Comparison of ENCODE assay signal across 24 cellular contexts in genomic region chr10:122939819-122940543, GRCh38. TPM values are rescaled to one million over a fixed set of nuclear protein-coding genes. Genes with fewer than 3 reads are reported as not detected.
A peak's percentile ranks its signal among the peaks of the same experiment; 100 is the strongest.
DNase-seq lines count a peak whose midpoint lies in the region; ATAC-seq and TF ChIP-seq lines count a peak whose summit lies in the region.
"Had no signal": no experiment of that assay in that cellular context is flagged by ENCODE, and none has a peak within 500 bp of the region (broad histone marks: within the 10 kb centered on the region; RNA-seq: fewer than 3 reads in every experiment).

No MANE protein-coding gene starts in this region.

- no peak overlapping the region for H3K4me3 ChIP-seq in osteoblast (ENCODE audit: insufficient read depth, low read length)
- H3K4me3 ChIP-seq in heart right ventricle: no peak overlapping the region
- H3K4me3 ChIP-seq in prostate gland: no peak overlapping the region
- H3K4me3 ChIP-seq in trophoblast cell (ENCODE audit: low read depth, low read length): no peak overlapping the region
- H3K4me3 ChIP-seq: BLaER1 treated with 17β-estradiol and CSF1 and Interleukin-3, amounts not matched to agents 10 nM and 100 nM; coronary artery; Peyer's patch; skin epidermis had no signal

- 44 to 48% methylated on average over 1 of the region's 1 CpG for WGBS in heart right ventricle, 2 donors
- WGBS in prostate gland: 82% methylated on average over 1 of the region's 1 CpG
- WGBS in trophoblast cell (ENCODE audit: extremely low coverage, insufficient coverage, insufficient read length): no CpG with 5 or more reads among the region's 1 CpG

- ATAC-seq in heart right ventricle (no peak), HG02981 (IDR thresholded peaks at IDR 0.05; ENCODE audit: unreplicated experiment) (no peak)
- ATAC-seq: activated CD8-positive, alpha-beta T cell treated with anti-CD3 and anti-CD28 coated beads for 36 hours; activated T-cell treated with anti-CD3 and anti-CD28 coated beads, Interleukin-2, amount 50 U/mL, for 72 hours; HCT116 had no signal

- H4K20me1 ChIP-seq in osteoblast (ENCODE audit: insufficient read depth, low read length): no peaks in the 10 kb centered on the region
- H4K20me1 ChIP-seq: BLaER1 treated with 17β-estradiol and CSF1 and Interleukin-3, amounts not matched to agents 10 nM and 100 nM had no signal

- no peak overlapping the region for H2AK5ac ChIP-seq in trophoblast cell (ENCODE audit: low read length)

- H3K27me3 ChIP-seq in osteoblast (ENCODE audit: insufficient read depth, low read length) (no peaks in the 10 kb centered on the region), heart right ventricle (no peaks in the 10 kb centered on the region), prostate gland (replicated peaks; ENCODE audit: insufficient read depth) (no peaks in the 10 kb centered on the region), trophoblast cell (ENCODE audit: insufficient read depth, low read length) (no peaks in the 10 kb centered on the region)
- H3K27me3 ChIP-seq: BLaER1 treated with 17β-estradiol and CSF1 and Interleukin-3, amounts not matched to agents 10 nM and 100 nM; Peyer's patch had no signal

- H3K14ac ChIP-seq in trophoblast cell (ENCODE audit: low read length): no peak overlapping the region

- TF ChIP-seq CTCF in osteoblast (IDR thresholded peaks at IDR 0.05; ENCODE audit: extremely low read depth, low read depth, low read length): no peak
- no peak for TF ChIP-seq CTCF in heart right ventricle (IDR thresholded peaks at IDR 0.05)
- no peak for TF ChIP-seq CTCF in prostate gland (IDR thresholded peaks at IDR 0.05)

- intact Hi-C loops in heart right ventricle (cut with DNase I): no loop called here
- intact Hi-C loops in prostate gland (cut with DNase I): no loop called here

- H3K9me3 ChIP-seq in osteoblast (ENCODE audit: low read depth, low read length): no peaks in the 10 kb centered on the region
- peaks cover 0 to 4% (median 0%) of the 10 kb centered on the region in 11 donors for H3K9me3 ChIP-seq in heart right ventricle
- H3K9me3 ChIP-seq in prostate gland: no peaks in the 10 kb centered on the region
- no peaks in the 10 kb centered on the region for H3K9me3 ChIP-seq in trophoblast cell (ENCODE audit: insufficient read depth, low read depth, low read length)
- H3K9me3 ChIP-seq: Peyer's patch had no signal

- H4K8ac ChIP-seq in trophoblast cell (ENCODE audit: low read depth, low read length): no peak overlapping the region

- H3K79me1 ChIP-seq in trophoblast cell (ENCODE audit: low read length): no peaks in the 10 kb centered on the region

- DNase-seq in EL (peak; percentile 75), SK-MEL-5 (ENCODE audit: low read depth, low spot score) (peak; percentile 4), erythroblast (lab: John Stamatoyannopoulos, UW) (peak; percentile 53 to 74), osteoblast (ENCODE audit: insufficient read length, low spot score, missing footprints) (no peak), heart right ventricle (no peak), prostate gland (ENCODE audit: low spot score) (no peak), trophoblast cell (no peak)
- DNase-seq: activated CD8-positive, alpha-beta T cell treated with anti-CD3 and anti-CD28 coated beads for 36 hours; activated T-cell treated with anti-CD3 and anti-CD28 coated beads, Interleukin-2, amount 50 U/mL, for 72 hours; hippocampal formation; kidney glomerular epithelial cell; NCI-H2081 treated with DMSO at 0.1 percent for 48 hours; NCI-H82; nucleus accumbens; Peyer's patch; SW 1271 had no signal

- in situ Hi-C loops in SK-MEL-5 (cut with HindIII; ENCODE audit: low pct_unique_long_range_greater_than_20kb, low sequenced_read_pairs): no loop called here

- H4K12ac ChIP-seq in trophoblast cell (ENCODE audit: low read depth, low read length): no peak overlapping the region

- H3K36me3 ChIP-seq in osteoblast (ENCODE audit: insufficient read depth, low read length): peaks cover 14% of the 10 kb centered on the region
- H3K36me3 ChIP-seq in heart right ventricle: peaks cover 0 to 55% (median 10%) of the 10 kb centered on the region in 9 donors
- H3K36me3 ChIP-seq in prostate gland: no peaks in the 10 kb centered on the region
- H3K36me3 ChIP-seq in trophoblast cell (ENCODE audit: control insufficient read depth in 1 of 2, insufficient read depth in 2 of 2, low read length in 2 of 2): peaks cover 0 to 1% of the 10 kb centered on the region in 2 experiments

- H4K91ac ChIP-seq in trophoblast cell (ENCODE audit: low read depth, low read length): no peak overlapping the region

- H3K4ac ChIP-seq in trophoblast cell (ENCODE audit: low read depth, low read length): no peak overlapping the region

- H3K79me2 ChIP-seq in osteoblast (ENCODE audit: insufficient read depth, low read length): peaks cover 9% of the 10 kb centered on the region
- H3K79me2 ChIP-seq in trophoblast cell (ENCODE audit: control insufficient read depth, insufficient read depth, low read length, poor library complexity): no peaks in the 10 kb centered on the region

- no peak for TF ChIP-seq POLR2A in erythroblast (IDR thresholded peaks at IDR 0.05; ENCODE audit: low read length)
- no peak for TF ChIP-seq POLR2A in prostate gland (IDR thresholded peaks at IDR 0.05)

- no peak overlapping the region for H2BK5ac ChIP-seq in trophoblast cell (ENCODE audit: low read depth, low read length, poor library complexity)

- H2AFZ ChIP-seq in osteoblast (ENCODE audit: low read length) (no peak overlapping the region), trophoblast cell (ENCODE audit: insufficient read depth, low read length, poor library complexity) (no peak overlapping the region)

- H3K27ac ChIP-seq in osteoblast (ENCODE audit: low read depth, low read length): peak overlapping the region; percentile 70
- H3K27ac ChIP-seq in heart right ventricle: no peak overlapping the region
- no peak overlapping the region for H3K27ac ChIP-seq in prostate gland
- H3K27ac ChIP-seq in trophoblast cell (ENCODE audit: low read depth, low read length): no peak overlapping the region
- H3K27ac ChIP-seq: BLaER1 treated with 17β-estradiol and CSF1 and Interleukin-3, amounts not matched to agents 10 nM and 100 nM; coronary artery; Peyer's patch; skin epidermis; VCaP had no signal

- no peak overlapping the region for H3K18ac ChIP-seq in trophoblast cell (ENCODE audit: low read length)

- H3K4me1 ChIP-seq in osteoblast (ENCODE audit: insufficient read depth, low read length) (peaks cover 17% of the 10 kb centered on the region), heart right ventricle (peaks cover 0 to 8% (median 0%) of the 10 kb centered on the region in 9 donors), prostate gland (replicated peaks) (no peaks in the 10 kb centered on the region), trophoblast cell (ENCODE audit: control insufficient read depth in 1 of 2, insufficient read depth in 2 of 2, low read length in 2 of 2) (no peaks in the 10 kb centered on the region)
- H3K4me1 ChIP-seq: BLaER1 treated with 17β-estradiol and CSF1 and Interleukin-3, amounts not matched to agents 10 nM and 100 nM; Peyer's patch had no signal

- H3K4me2 ChIP-seq in osteoblast (ENCODE audit: insufficient read depth, low read length) (peak overlapping the region; percentile 50), trophoblast cell (ENCODE audit: low read length) (no peak overlapping the region)
- H3K4me2 ChIP-seq: BLaER1 treated with 17β-estradiol and CSF1 and Interleukin-3, amounts not matched to agents 10 nM and 100 nM had no signal

- H3K23ac ChIP-seq in trophoblast cell (ENCODE audit: low read length): no peak overlapping the region

- H3K9ac ChIP-seq in trophoblast cell (ENCODE audit: low read length): no peak overlapping the region
- H3K9ac ChIP-seq: BLaER1 treated with 17β-estradiol and CSF1 and Interleukin-3, amounts not matched to agents 10 nM and 100 nM had no signal

- H2BK120ac ChIP-seq in trophoblast cell (ENCODE audit: insufficient read depth, low read length, poor library complexity): no peak overlapping the region

- H2BK12ac ChIP-seq in trophoblast cell (ENCODE audit: low read length): no peak overlapping the region

RNA-seq across cellular contexts. Expression of gene C10orf88, which starts 14.0 kb away (rescaled TPM):
- 9.7 and 12.5 TPM in 2 replicates for total RNA-seq in SK-MEL-5 (2014; rRNA removed; shearing (Covaris generic))
- 7.1 and 7.3 TPM in 2 replicates for polyA plus RNA-seq in SK-MEL-5 (2015; cell fraction: cytosol; rRNA removed)
- 11.0 and 12.5 TPM in 2 replicates for polyA plus RNA-seq in SK-MEL-5 (2015; cell fraction: nucleus; rRNA removed)
- 6.5 and 7.4 TPM in 2 replicates for total RNA-seq in osteoblast
- total RNA-seq in heart right ventricle: 1 to 10 TPM; 4.9 to 8.4 (median 6.3) TPM
- polyA plus RNA-seq in heart right ventricle: 1 to 10 TPM; 3.0 to 8.0 TPM
- 10 to 100 TPM in 1 of 2 donors, 1 to 10 TPM in 1; 6.6 to 15.2 TPM for total RNA-seq in prostate gland
- 4.4 and 4.5 TPM in 2 replicates for polyA plus RNA-seq in trophoblast cell (2013)

RNA-seq across cellular contexts. Expression of gene FAM24A, which starts 29.6 kb away (rescaled TPM):
- not detected in 2 replicates for total RNA-seq in SK-MEL-5 (2014; rRNA removed; shearing (Covaris generic))
- not detected in 2 replicates for polyA plus RNA-seq in SK-MEL-5 (2015; cell fraction: cytosol; rRNA removed)
- polyA plus RNA-seq in SK-MEL-5 (2015; cell fraction: nucleus; rRNA removed): not detected in 2 replicates
- total RNA-seq in osteoblast (not detected in 2 replicates), heart right ventricle (not detected), prostate gland (not detected)
- not detected for polyA plus RNA-seq in heart right ventricle
- not detected in 2 replicates for polyA plus RNA-seq in trophoblast cell (2013)
- total RNA-seq: activated CD8-positive, alpha-beta T cell treated with anti-CD3 and anti-CD28 coated beads for 36 hours; activated T-cell treated with anti-CD3 and anti-CD28 coated beads, Interleukin-2, amount 50 U/mL, for 72 hours; Peyer's patch had no signal
- polyA plus RNA-seq: adipose tissue, thymus had no signal

RNA-seq across cellular contexts. Expression of gene PSTK, which starts 40.2 kb away (rescaled TPM):
- total RNA-seq in SK-MEL-5 (2014; rRNA removed; shearing (Covaris generic)): 5.0 and 9.8 TPM in 2 replicates
- 3.3 and 4.7 TPM in 2 replicates for polyA plus RNA-seq in SK-MEL-5 (2015; cell fraction: cytosol; rRNA removed)
- 10.3 and 19.0 TPM in 2 replicates for polyA plus RNA-seq in SK-MEL-5 (2015; cell fraction: nucleus; rRNA removed)
- total RNA-seq in osteoblast: 3.6 and 4.4 TPM in 2 replicates
- total RNA-seq in heart right ventricle: 1 to 10 TPM; 1.4 to 3.7 (median 2.2) TPM
- polyA plus RNA-seq in heart right ventricle: 1 to 10 TPM; 1.7 to 3.8 TPM
- 1 to 10 TPM; 5.1 to 10.0 TPM for total RNA-seq in prostate gland
- 3.0 and 3.7 TPM in 2 replicates for polyA plus RNA-seq in trophoblast cell (2013)

Comparison
In these comparisons a context has a peak if more than half of its experiments do, and no peak if none do; other contexts are left out.
1. DNase-seq: peak in EL (single experiment), SK-MEL-5 (single experiment) and erythroblast (2 of 2); none in osteoblast (single experiment), heart right ventricle (0 of 2), prostate gland (single experiment) and trophoblast cell (0 of 2).